1 cellular context compared by ENCODE assay signal in genomic region chr21:38308010-38308784, GRCh38.
A peak's percentile ranks its signal among the peaks of the same experiment; 100 is the strongest.
TF ChIP-seq lines count a peak whose summit lies in the region.

No MANE protein-coding gene starts in this region.

TF ChIP-seq in IMR-90, 13 proteins besides CTCF, POLR2A, EP300 and RAD21:
- TF ChIP-seq NFE2L2 (IDR thresholded peaks at IDR 0.05; ENCODE audit: low read depth, low read length) (peak; percentile 78), MAFK (IDR thresholded peaks at IDR 0.05; ENCODE audit: low read depth, low read length) (peak; percentile 44), ELK1 (IDR thresholded peaks at IDR 0.05; ENCODE audit: borderline replicate concordance, low read depth, low read length) (no peak)
TF ChIP-seq in IMR-90: peak in this region for 2.
